In the genomic region with DNA sequence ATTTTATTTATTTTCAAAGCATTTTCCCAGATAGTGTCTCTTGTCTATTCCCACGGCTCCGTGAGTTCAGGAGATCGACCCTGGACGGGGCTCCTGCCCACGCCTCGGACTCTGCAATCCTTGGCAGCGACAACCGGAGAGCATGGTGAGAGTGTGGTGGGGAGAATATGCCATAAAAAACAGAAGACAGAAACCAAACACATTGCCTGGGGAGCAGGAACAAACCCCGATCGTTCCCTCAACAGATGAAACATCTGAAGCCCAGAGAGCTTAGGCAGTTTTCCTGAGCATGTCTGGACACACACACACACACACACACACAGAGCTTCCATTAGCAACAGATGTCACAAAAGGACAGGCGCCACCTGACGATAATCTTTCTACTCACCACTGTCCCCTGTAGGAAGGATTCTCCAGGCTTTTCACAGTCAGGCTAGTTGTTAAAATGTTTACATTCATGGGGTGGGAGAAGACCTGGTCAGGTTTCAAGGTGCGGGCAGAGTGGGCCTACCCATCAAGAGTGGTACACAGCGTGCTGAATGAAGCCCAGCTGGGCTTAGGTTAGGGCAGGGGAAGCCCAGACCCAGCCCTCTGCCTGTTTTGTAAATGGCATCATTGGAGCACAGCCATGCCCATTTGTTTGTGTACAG, we compare ENCODE assay signal across 1 cellular context.
TF ChIP-seq lines count a peak whose summit lies in the region.

No MANE protein-coding gene starts in this region.

TF ChIP-seq in HepG2, 621 proteins besides CTCF, POLR2A, EP300 and RAD21 (continued from another document):
- TF ChIP-seq, protein P1, sequence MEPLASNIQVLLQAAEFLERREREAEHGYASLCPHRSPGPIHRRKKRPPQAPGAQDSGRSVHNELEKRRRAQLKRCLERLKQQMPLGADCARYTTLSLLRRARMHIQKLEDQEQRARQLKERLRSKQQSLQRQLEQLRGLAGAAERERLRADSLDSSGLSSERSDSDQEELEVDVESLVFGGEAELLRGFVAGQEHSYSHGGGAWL (CRISPR knock-in tag; IDR thresholded peaks at IDR 0.05) = no peak
- TF ChIP-seq, protein P2, sequence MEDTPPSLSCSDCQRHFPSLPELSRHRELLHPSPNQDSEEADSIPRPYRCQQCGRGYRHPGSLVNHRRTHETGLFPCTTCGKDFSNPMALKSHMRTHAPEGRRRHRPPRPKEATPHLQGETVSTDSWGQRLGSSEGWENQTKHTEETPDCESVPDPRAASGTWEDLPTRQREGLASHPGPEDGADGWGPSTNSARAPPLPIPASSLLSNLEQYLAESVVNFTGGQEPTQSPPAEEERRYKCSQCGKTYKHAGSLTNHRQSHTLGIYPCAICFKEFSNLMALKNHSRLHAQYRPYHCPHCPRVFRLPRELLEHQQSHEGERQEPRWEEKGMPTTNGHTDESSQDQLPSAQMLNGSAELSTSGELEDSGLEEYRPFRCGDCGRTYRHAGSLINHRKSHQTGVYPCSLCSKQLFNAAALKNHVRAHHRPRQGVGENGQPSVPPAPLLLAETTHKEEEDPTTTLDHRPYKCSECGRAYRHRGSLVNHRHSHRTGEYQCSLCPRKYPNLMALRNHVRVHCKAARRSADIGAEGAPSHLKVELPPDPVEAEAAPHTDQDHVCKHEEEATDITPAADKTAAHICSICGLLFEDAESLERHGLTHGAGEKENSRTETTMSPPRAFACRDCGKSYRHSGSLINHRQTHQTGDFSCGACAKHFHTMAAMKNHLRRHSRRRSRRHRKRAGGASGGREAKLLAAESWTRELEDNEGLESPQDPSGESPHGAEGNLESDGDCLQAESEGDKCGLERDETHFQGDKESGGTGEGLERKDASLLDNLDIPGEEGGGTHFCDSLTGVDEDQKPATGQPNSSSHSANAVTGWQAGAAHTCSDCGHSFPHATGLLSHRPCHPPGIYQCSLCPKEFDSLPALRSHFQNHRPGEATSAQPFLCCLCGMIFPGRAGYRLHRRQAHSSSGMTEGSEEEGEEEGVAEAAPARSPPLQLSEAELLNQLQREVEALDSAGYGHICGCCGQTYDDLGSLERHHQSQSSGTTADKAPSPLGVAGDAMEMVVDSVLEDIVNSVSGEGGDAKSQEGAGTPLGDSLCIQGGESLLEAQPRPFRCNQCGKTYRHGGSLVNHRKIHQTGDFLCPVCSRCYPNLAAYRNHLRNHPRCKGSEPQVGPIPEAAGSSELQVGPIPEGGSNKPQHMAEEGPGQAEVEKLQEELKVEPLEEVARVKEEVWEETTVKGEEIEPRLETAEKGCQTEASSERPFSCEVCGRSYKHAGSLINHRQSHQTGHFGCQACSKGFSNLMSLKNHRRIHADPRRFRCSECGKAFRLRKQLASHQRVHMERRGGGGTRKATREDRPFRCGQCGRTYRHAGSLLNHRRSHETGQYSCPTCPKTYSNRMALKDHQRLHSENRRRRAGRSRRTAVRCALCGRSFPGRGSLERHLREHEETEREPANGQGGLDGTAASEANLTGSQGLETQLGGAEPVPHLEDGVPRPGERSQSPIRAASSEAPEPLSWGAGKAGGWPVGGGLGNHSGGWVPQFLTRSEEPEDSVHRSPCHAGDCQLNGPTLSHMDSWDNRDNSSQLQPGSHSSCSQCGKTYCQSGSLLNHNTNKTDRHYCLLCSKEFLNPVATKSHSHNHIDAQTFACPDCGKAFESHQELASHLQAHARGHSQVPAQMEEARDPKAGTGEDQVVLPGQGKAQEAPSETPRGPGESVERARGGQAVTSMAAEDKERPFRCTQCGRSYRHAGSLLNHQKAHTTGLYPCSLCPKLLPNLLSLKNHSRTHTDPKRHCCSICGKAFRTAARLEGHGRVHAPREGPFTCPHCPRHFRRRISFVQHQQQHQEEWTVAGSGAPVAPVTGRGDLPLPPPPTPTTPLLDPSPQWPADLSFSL (CRISPR knock-in tag; IDR thresholded peaks at IDR 0.05) = peak; percentile 65; the same call in 1 of the 2 replicates
- TF ChIP-seq, protein P3, sequence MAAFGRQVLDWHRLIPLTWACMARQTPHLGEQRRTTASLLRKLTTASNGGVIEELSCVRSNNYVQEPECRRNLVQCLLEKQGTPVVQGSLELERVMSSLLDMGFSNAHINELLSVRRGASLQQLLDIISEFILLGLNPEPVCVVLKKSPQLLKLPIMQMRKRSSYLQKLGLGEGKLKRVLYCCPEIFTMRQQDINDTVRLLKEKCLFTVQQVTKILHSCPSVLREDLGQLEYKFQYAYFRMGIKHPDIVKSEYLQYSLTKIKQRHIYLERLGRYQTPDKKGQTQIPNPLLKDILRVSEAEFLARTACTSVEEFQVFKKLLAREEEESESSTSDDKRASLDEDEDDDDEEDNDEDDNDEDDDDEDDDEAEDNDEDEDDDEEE (CRISPR knock-in tag; IDR thresholded peaks at IDR 0.05) = 0 out of 2 replicates have a peak, but pooled peaks have one; percentile 68
- TF ChIP-seq PHF8 (CRISPR knock-in tag; IDR thresholded peaks at IDR 0.05) = 0 out of 2 replicates have a peak, but pooled peaks have one; percentile 15
- TF ChIP-seq, protein P4, sequence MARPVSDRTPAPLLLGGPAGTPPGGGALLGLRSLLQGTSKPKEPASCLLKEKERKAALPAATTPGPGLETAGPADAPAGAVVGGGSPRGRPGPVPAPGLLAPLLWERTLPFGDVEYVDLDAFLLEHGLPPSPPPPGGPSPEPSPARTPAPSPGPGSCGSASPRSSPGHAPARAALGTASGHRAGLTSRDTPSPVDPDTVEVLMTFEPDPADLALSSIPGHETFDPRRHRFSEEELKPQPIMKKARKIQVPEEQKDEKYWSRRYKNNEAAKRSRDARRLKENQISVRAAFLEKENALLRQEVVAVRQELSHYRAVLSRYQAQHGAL (CRISPR knock-in tag; IDR thresholded peaks at IDR 0.05; ENCODE audit: not compliant biosample characterization) = no peak
- peak; percentile 49; the same call in 1 of the 2 replicates for TF ChIP-seq STAG1 (CRISPR knock-in tag; IDR thresholded peaks at IDR 0.05)
- TF ChIP-seq NR2F6 (IDR thresholded peaks at IDR 0.05) = no peak
- peak; percentile 24; the same call in 1 of the 2 replicates for TF ChIP-seq NR2F6 (CRISPR knock-in tag; IDR thresholded peaks at IDR 0.05)
- TF ChIP-seq ZNF556 (CRISPR knock-in tag; IDR thresholded peaks at IDR 0.05; ENCODE audit: borderline replicate concordance) = no peak
- no peak for TF ChIP-seq NR3C1 (CRISPR knock-in tag; IDR thresholded peaks at IDR 0.05)
- TF ChIP-seq ZFX (CRISPR knock-in tag; IDR thresholded peaks at IDR 0.05; ENCODE audit: low read depth) = 0 out of 2 replicates have a peak, but pooled peaks have one; percentile 4
- TF ChIP-seq, protein P5, sequence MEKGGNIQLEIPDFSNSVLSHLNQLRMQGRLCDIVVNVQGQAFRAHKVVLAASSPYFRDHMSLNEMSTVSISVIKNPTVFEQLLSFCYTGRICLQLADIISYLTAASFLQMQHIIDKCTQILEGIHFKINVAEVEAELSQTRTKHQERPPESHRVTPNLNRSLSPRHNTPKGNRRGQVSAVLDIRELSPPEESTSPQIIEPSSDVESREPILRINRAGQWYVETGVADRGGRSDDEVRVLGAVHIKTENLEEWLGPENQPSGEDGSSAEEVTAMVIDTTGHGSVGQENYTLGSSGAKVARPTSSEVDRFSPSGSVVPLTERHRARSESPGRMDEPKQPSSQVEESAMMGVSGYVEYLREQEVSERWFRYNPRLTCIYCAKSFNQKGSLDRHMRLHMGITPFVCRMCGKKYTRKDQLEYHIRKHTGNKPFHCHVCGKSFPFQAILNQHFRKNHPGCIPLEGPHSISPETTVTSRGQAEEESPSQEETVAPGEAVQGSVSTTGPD (CRISPR knock-in tag; IDR thresholded peaks at IDR 0.05) = no peak
- TF ChIP-seq KDM1A (CRISPR knock-in tag; IDR thresholded peaks at IDR 0.05) = no peak
TF ChIP-seq in HepG2: peak in this region for 15.
